In genomic region chr5:168073311-168073710, GRCh38 we compare ENCODE assay signal across 16 cellular contexts.
A peak's percentile ranks its signal among the peaks of the same experiment; 100 is the strongest.
DNase-seq lines count a peak whose midpoint lies in the region; ATAC-seq lines count a peak whose summit lies in the region.
"Had no signal": no experiment of that assay in that cellular context is flagged by ENCODE, and none has a peak within 500 bp of the region (broad histone marks: within the 10 kb centered on the region; RNA-seq: fewer than 3 reads in every experiment).

No MANE protein-coding gene starts in this region.

- no peaks in the 10 kb centered on the region for H3K4me1 Mint-ChIP-seq in stimulated activated memory B cell treated with anti-CD40 and anti-IgM and Interleukin-4, amounts not matched to agents 10 μg/mL and 1 μg/mL and 100 μg/mL, for 72 hours
- H3K4me1 Mint-ChIP-seq: CD4-positive, CD25-positive, alpha-beta regulatory T cell had no signal

- no peak overlapping the region for H3K27ac Mint-ChIP-seq in stimulated activated memory B cell treated with anti-CD40 and anti-IgM and Interleukin-4, amounts not matched to agents 10 μg/mL and 1 μg/mL and 100 μg/mL, for 72 hours
- H3K27ac Mint-ChIP-seq: CD4-positive, CD25-positive, alpha-beta regulatory T cell had no signal

- peak overlapping the region; percentile 6 for H3K27ac ChIP-seq in epithelial cell of prostate
- H3K27ac ChIP-seq: 22Rv1, KMS-11, PC-9, RWPE1 had no signal

- H3K27me3 Mint-ChIP-seq in stimulated activated memory B cell treated with anti-CD40 and anti-IgM and Interleukin-4, amounts not matched to agents 10 μg/mL and 1 μg/mL and 100 μg/mL, for 72 hours, result no peaks in the 10 kb centered on the region
- H3K27me3 Mint-ChIP-seq: CD4-positive, CD25-positive, alpha-beta regulatory T cell had no signal

- ATAC-seq in stimulated activated memory B cell treated with anti-CD40 and anti-IgM and Interleukin-4, amounts not matched to agents 10 μg/mL and 1 μg/mL and 100 μg/mL, for 72 hours, result peak; percentile 20
- ATAC-seq: HepG2 had no signal

- DNase-seq in NCI-H1417 (lab: John Stamatoyannopoulos, UW) (peak in 2 of 3 experiments; percentile 21 to 68), NCI-H1417 treated with DMSO at 0.1 percent for 48 hours (lab: John Stamatoyannopoulos, UW) (no peak), NCI-H748 treated with DMSO at 0.1 percent for 48 hours (lab: John Stamatoyannopoulos, UW) (peak; percentile 50), epithelial cell of prostate (ENCODE audit: low read depth, low spot score) (peak; percentile 3), HuH-7 (ENCODE audit: low spot score) (no peak), COLO668 (lab: John Stamatoyannopoulos, UW; ENCODE audit: unreplicated experiment) (no peak), HuH-7.5 (ENCODE audit: low spot score) (no peak)
- DNase-seq: CD4-positive, CD25-positive, alpha-beta regulatory T cell; DMS153; NCI-H1694 treated with DMSO at 0.1 percent for 48 hours; PC-9 had no signal

- H3K9me3 Mint-ChIP-seq in stimulated activated memory B cell treated with anti-CD40 and anti-IgM and Interleukin-4, amounts not matched to agents 10 μg/mL and 1 μg/mL and 100 μg/mL, for 72 hours, result peaks cover 6% of the 10 kb centered on the region

- H3K36me3 Mint-ChIP-seq in stimulated activated memory B cell treated with anti-CD40 and anti-IgM and Interleukin-4, amounts not matched to agents 10 μg/mL and 1 μg/mL and 100 μg/mL, for 72 hours, result no peaks in the 10 kb centered on the region
- H3K36me3 Mint-ChIP-seq: CD4-positive, CD25-positive, alpha-beta regulatory T cell had no signal

- H3K4me3 Mint-ChIP-seq in stimulated activated memory B cell treated with anti-CD40 and anti-IgM and Interleukin-4, amounts not matched to agents 10 μg/mL and 1 μg/mL and 100 μg/mL, for 72 hours, result no peak overlapping the region
- H3K4me3 Mint-ChIP-seq: CD4-positive, CD25-positive, alpha-beta regulatory T cell had no signal

Comparison
In these comparisons a context has a peak if more than half of its experiments do, and no peak if none do; other contexts are left out.
1. DNase-seq: peak in NCI-H1417 (2 of 3), NCI-H748 treated with DMSO at 0.1 percent for 48 hours (single experiment) and epithelial cell of prostate (single experiment); none in NCI-H1417 treated with DMSO at 0.1 percent for 48 hours (single experiment), HuH-7 (single experiment), COLO668 (single experiment) and HuH-7.5 (single experiment).